Comparison of ENCODE assay signal across 1 cellular context in genomic region chr6:88705601-88706000, GRCh38.
A peak's percentile ranks its signal among the peaks of the same experiment; 100 is the strongest.
TF ChIP-seq lines count a peak whose summit lies in the region.

No MANE protein-coding gene starts in this region.

TF ChIP-seq in GM12878, 131 proteins besides CTCF, POLR2A, EP300 and RAD21 (continued from another document):
- no peak for TF ChIP-seq PBX3 (IDR thresholded peaks at IDR 0.05; ENCODE audit: insufficient replicate concordance, low read depth, low read length)
- peak; percentile 95 for TF ChIP-seq ZNF24 (IDR thresholded peaks at IDR 0.05)
- no peak for TF ChIP-seq SUPT20H (IDR thresholded peaks at IDR 0.05; ENCODE audit: borderline replicate concordance, control insufficient read depth, low read depth, low read length)
- TF ChIP-seq TBL1XR1 (IDR thresholded peaks at IDR 0.05; ENCODE audit: low read depth, low read length), result peak; percentile 76; the same call in 1 of the 2 replicates
- 0 out of 2 replicates have a peak, but pooled peaks have one; percentile 39 for TF ChIP-seq RCOR1 (conservative IDR thresholded peaks at IDR 0.05; ENCODE audit: low read depth, low read length)
- TF ChIP-seq BCL11A (IDR thresholded peaks at IDR 0.05; ENCODE audit: low read depth, low read length), result peak; percentile 35; the same call in 1 of the 2 replicates
- no peak for TF ChIP-seq POLR2AphosphoS2 (IDR thresholded peaks at IDR 0.05; ENCODE audit: low read depth, low read length)
- TF ChIP-seq CHD1 (IDR thresholded peaks at IDR 0.05; ENCODE audit: low read depth, low read length), result no peak
- TF ChIP-seq, protein P1, sequence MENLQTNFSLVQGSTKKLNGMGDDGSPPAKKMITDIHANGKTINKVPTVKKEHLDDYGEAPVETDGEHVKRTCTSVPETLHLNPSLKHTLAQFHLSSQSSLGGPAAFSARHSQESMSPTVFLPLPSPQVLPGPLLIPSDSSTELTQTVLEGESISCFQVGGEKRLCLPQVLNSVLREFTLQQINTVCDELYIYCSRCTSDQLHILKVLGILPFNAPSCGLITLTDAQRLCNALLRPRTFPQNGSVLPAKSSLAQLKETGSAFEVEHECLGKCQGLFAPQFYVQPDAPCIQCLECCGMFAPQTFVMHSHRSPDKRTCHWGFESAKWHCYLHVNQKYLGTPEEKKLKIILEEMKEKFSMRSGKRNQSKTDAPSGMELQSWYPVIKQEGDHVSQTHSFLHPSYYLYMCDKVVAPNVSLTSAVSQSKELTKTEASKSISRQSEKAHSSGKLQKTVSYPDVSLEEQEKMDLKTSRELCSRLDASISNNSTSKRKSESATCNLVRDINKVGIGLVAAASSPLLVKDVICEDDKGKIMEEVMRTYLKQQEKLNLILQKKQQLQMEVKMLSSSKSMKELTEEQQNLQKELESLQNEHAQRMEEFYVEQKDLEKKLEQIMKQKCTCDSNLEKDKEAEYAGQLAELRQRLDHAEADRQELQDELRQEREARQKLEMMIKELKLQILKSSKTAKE (IDR thresholded peaks at IDR 0.05; ENCODE audit: low read depth, poor library complexity, severe bottlenecking), result peak; percentile 69
- TF ChIP-seq BHLHE40 (IDR thresholded peaks at IDR 0.05; ENCODE audit: borderline replicate concordance in 1 of 2, low read depth in 2 of 2, low read length in 1 of 2), result peak in 1 of 2 experiments; percentile 32; a peak in 2 of 4 replicates
- no peak for TF ChIP-seq LARP7 (IDR thresholded peaks at IDR 0.05)
- TF ChIP-seq, protein P2, sequence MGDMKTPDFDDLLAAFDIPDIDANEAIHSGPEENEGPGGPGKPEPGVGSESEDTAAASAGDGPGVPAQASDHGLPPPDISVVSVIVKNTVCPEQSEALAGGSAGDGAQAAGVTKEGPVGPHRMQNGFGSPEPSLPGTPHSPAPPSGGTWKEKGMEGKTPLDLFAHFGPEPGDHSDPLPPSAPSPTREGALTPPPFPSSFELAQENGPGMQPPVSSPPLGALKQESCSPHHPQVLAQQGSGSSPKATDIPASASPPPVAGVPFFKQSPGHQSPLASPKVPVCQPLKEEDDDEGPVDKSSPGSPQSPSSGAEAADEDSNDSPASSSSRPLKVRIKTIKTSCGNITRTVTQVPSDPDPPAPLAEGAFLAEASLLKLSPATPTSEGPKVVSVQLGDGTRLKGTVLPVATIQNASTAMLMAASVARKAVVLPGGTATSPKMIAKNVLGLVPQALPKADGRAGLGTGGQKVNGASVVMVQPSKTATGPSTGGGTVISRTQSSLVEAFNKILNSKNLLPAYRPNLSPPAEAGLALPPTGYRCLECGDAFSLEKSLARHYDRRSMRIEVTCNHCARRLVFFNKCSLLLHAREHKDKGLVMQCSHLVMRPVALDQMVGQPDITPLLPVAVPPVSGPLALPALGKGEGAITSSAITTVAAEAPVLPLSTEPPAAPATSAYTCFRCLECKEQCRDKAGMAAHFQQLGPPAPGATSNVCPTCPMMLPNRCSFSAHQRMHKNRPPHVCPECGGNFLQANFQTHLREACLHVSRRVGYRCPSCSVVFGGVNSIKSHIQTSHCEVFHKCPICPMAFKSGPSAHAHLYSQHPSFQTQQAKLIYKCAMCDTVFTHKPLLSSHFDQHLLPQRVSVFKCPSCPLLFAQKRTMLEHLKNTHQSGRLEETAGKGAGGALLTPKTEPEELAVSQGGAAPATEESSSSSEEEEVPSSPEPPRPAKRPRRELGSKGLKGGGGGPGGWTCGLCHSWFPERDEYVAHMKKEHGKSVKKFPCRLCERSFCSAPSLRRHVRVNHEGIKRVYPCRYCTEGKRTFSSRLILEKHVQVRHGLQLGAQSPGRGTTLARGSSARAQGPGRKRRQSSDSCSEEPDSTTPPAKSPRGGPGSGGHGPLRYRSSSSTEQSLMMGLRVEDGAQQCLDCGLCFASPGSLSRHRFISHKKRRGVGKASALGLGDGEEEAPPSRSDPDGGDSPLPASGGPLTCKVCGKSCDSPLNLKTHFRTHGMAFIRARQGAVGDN (IDR thresholded peaks at IDR 0.05), result peak; percentile 63; the same call in 1 of the 2 replicates
- no peak for TF ChIP-seq ASH2L (IDR thresholded peaks at IDR 0.05; ENCODE audit: borderline replicate concordance, low read depth)
- TF ChIP-seq KLF5 (IDR thresholded peaks at IDR 0.05; ENCODE audit: partially characterized antibody), result no peak
- peak; percentile 60; the same call in 1 of the 2 replicates for TF ChIP-seq MXI1 (IDR thresholded peaks at IDR 0.05; ENCODE audit: low read depth, low read length)
- TF ChIP-seq TAF1 (IDR thresholded peaks at IDR 0.05; ENCODE audit: borderline replicate concordance, low read depth, low read length), result no peak
- 0 out of 2 replicates have a peak, but pooled peaks have one; percentile 36 for TF ChIP-seq IRF4 (IDR thresholded peaks at IDR 0.05; ENCODE audit: low read depth, low read length)
- TF ChIP-seq NKRF (conservative IDR thresholded peaks at IDR 0.05), result no peak
- 0 out of 2 replicates have a peak, but pooled peaks have one; percentile 60 for TF ChIP-seq DPF2 (IDR thresholded peaks at IDR 0.05)
- TF ChIP-seq MEF2B (IDR thresholded peaks at IDR 0.05; ENCODE audit: partially characterized antibody, poor library complexity, severe bottlenecking), result peak; percentile 45
- TF ChIP-seq, protein P3, sequence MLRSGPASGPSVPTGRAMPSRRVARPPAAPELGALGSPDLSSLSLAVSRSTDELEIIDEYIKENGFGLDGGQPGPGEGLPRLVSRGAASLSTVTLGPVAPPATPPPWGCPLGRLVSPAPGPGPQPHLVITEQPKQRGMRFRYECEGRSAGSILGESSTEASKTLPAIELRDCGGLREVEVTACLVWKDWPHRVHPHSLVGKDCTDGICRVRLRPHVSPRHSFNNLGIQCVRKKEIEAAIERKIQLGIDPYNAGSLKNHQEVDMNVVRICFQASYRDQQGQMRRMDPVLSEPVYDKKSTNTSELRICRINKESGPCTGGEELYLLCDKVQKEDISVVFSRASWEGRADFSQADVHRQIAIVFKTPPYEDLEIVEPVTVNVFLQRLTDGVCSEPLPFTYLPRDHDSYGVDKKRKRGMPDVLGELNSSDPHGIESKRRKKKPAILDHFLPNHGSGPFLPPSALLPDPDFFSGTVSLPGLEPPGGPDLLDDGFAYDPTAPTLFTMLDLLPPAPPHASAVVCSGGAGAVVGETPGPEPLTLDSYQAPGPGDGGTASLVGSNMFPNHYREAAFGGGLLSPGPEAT (IDR thresholded peaks at IDR 0.05; ENCODE audit: low read depth), result peak; percentile 84; the same call in 1 of the 2 replicates
- no peak for TF ChIP-seq FOXK2 (IDR thresholded peaks at IDR 0.05)
- peak; percentile 56; the same call in 1 of the 2 replicates for TF ChIP-seq BACH1 (IDR thresholded peaks at IDR 0.05; ENCODE audit: borderline replicate concordance)
- TF ChIP-seq ZBTB4 (CRISPR knock-in tag; IDR thresholded peaks at IDR 0.05), result no peak
- peak; percentile 52; the same call in 1 of the 2 replicates for TF ChIP-seq CBFB (IDR thresholded peaks at IDR 0.05; ENCODE audit: low read depth)
- TF ChIP-seq, protein P4, sequence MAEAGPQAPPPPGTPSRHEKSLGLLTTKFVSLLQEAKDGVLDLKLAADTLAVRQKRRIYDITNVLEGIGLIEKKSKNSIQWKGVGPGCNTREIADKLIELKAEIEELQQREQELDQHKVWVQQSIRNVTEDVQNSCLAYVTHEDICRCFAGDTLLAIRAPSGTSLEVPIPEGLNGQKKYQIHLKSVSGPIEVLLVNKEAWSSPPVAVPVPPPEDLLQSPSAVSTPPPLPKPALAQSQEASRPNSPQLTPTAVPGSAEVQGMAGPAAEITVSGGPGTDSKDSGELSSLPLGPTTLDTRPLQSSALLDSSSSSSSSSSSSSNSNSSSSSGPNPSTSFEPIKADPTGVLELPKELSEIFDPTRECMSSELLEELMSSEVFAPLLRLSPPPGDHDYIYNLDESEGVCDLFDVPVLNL (IDR thresholded peaks at IDR 0.05; ENCODE audit: low read depth, low read length), result no peak
- 0 out of 3 replicates have a peak, but pooled peaks have one; percentile 23 for TF ChIP-seq POU2F2 (IDR thresholded peaks at IDR 0.05; ENCODE audit: borderline replicate concordance, low read depth, low read length)
- no peak for TF ChIP-seq HDAC2 (IDR thresholded peaks at IDR 0.05)
- 0 out of 2 replicates have a peak, but pooled peaks have one; percentile 22 for TF ChIP-seq JUNB (IDR thresholded peaks at IDR 0.05)
- TF ChIP-seq, protein P5, sequence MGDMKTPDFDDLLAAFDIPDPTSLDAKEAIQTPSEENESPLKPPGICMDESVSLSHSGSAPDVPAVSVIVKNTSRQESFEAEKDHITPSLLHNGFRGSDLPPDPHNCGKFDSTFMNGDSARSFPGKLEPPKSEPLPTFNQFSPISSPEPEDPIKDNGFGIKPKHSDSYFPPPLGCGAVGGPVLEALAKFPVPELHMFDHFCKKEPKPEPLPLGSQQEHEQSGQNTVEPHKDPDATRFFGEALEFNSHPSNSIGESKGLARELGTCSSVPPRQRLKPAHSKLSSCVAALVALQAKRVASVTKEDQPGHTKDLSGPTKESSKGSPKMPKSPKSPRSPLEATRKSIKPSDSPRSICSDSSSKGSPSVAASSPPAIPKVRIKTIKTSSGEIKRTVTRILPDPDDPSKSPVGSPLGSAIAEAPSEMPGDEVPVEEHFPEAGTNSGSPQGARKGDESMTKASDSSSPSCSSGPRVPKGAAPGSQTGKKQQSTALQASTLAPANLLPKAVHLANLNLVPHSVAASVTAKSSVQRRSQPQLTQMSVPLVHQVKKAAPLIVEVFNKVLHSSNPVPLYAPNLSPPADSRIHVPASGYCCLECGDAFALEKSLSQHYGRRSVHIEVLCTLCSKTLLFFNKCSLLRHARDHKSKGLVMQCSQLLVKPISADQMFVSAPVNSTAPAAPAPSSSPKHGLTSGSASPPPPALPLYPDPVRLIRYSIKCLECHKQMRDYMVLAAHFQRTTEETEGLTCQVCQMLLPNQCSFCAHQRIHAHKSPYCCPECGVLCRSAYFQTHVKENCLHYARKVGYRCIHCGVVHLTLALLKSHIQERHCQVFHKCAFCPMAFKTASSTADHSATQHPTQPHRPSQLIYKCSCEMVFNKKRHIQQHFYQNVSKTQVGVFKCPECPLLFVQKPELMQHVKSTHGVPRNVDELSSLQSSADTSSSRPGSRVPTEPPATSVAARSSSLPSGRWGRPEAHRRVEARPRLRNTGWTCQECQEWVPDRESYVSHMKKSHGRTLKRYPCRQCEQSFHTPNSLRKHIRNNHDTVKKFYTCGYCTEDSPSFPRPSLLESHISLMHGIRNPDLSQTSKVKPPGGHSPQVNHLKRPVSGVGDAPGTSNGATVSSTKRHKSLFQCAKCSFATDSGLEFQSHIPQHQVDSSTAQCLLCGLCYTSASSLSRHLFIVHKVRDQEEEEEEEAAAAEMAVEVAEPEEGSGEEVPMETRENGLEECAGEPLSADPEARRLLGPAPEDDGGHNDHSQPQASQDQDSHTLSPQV (IDR thresholded peaks at IDR 0.05), result peak; percentile 47; the same call in 1 of the 2 replicates
- TF ChIP-seq SMC3 (IDR thresholded peaks at IDR 0.05; ENCODE audit: borderline replicate concordance, low read length), result no peak; the same call in 1 of the 2 replicates
- TF ChIP-seq KAT2A (conservative IDR thresholded peaks at IDR 0.05; ENCODE audit: control insufficient read depth, low read depth, low read length), result no peak
- TF ChIP-seq SMAD1 (IDR thresholded peaks at IDR 0.05; ENCODE audit: low read depth, partially characterized antibody), result no peak
